27 cellular contexts compared by ENCODE assay signal in the genomic region with DNA sequence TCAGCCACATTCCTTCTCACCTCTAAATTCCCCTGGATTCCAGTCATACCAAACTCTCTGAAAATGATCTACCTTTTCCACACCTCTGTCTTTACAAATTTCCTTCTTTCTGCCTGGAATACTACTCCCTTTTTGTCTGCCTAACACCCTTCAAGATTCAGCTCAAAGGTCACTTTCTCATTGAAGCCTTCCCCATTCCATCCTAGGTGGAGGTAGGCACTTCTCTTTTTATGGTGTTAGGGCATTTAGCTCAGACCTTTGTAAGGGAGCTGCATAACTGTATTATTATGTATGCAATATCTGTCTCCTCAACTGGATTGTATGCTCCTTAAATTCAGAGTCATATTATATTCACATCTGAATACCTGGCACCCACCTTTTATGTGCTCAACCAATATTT.
"Had no signal": no experiment of that assay in that cellular context is flagged by ENCODE, and none has a peak within 500 bp of the region (broad histone marks: within the 10 kb centered on the region; RNA-seq: fewer than 3 reads in every experiment).

No MANE protein-coding gene starts in this region.

- H3K27ac ChIP-seq: neutrophil, pancreas, psoas muscle, right lobe of liver, sigmoid colon, stomach, thoracic aorta, thyroid gland, tibial nerve, upper lobe of left lung, vagina had no signal

- H3K27ac Mint-ChIP-seq: natural killer cell treated with Interleukin-12 subunit alpha and Interleukin-12 subunit beta and Interleukin-15 and Interleukin-18, amount 100 ng/mL, for 72 hours; nephron progenitor cell; progenitor cell of endocrine pancreas; stimulated activated effector memory CD8-positive, alpha-beta T cell treated with anti-CD3 and anti-CD28 coated beads, Interleukin-12 subunit alpha, Interleukin-12 subunit beta, amount 100 ng/mL, for 72 hours; stimulated activated naive B cell treated with anti-CD40 and anti-IgM and Interleukin-4, amounts not matched to agents 10 μg/mL and 1 μg/mL and 100 μg/mL, for 72 hours; stimulated activated naive CD8-positive, alpha-beta T cell treated with anti-CD3 and anti-CD28 coated beads, Interleukin-15, Interleukin-2, amounts not matched to agents 100 ng/mL and 50 ng/mL, for 24 hours had no signal

- H3K27me3 ChIP-seq: neutrophil, pancreas, right lobe of liver, sigmoid colon, stomach, thyroid gland, tibial nerve, upper lobe of left lung, vagina had no signal

- H3K36me3 ChIP-seq: neutrophil, pancreas, right lobe of liver, sigmoid colon, stomach, thoracic aorta, thyroid gland, tibial nerve, upper lobe of left lung, vagina had no signal

- H3K27me3 Mint-ChIP-seq: progenitor cell of endocrine pancreas had no signal

- H3K36me3 Mint-ChIP-seq: natural killer cell treated with Interleukin-12 subunit alpha and Interleukin-12 subunit beta and Interleukin-15 and Interleukin-18, amount 100 ng/mL, for 72 hours; stimulated activated effector memory CD8-positive, alpha-beta T cell treated with anti-CD3 and anti-CD28 coated beads, Interleukin-12 subunit alpha, Interleukin-12 subunit beta, amount 100 ng/mL, for 72 hours; stimulated activated naive B cell treated with anti-CD40 and anti-IgM and Interleukin-4, amounts not matched to agents 10 μg/mL and 1 μg/mL and 100 μg/mL, for 72 hours had no signal

- H3K4me1 ChIP-seq: pancreas, psoas muscle, right lobe of liver, sigmoid colon, stomach, thyroid gland, tibial nerve, upper lobe of left lung, vagina had no signal

- H3K9me3 ChIP-seq: pancreas, right lobe of liver, thoracic aorta, thyroid gland, vagina had no signal

- DNase-seq: nephron progenitor cell; nucleus accumbens; pancreas; psoas muscle; right cardiac atrium; right lobe of liver; sigmoid colon; small intestine; stimulated activated CD4-positive, alpha-beta T cell treated with anti-CD3 and anti-CD28 coated beads, Interleukin-15, amount 100 ng/mL, for 24 hours; stimulated activated CD4-positive, alpha-beta T cell treated with anti-CD3 and anti-CD28 coated beads, Interleukin-2, amount 100 ng/mL, for 24 hours; stimulated activated CD4-positive, alpha-beta T cell treated with anti-CD3 and anti-CD28 coated beads, Interleukin-2, amount 100 ng/mL, for 48 hours; stimulated activated CD4-positive, alpha-beta T cell treated with anti-CD3 and anti-CD28 coated beads, Interleukin-4, amount 100 ng/mL, for 24 hours; stimulated activated naive B cell treated with anti-CD40 and anti-IgM and Interleukin-4, amounts not matched to agents 10 μg/mL and 1 μg/mL and 100 μg/mL, for 72 hours; stimulated activated naive CD4-positive, alpha-beta T cell treated with Interleukin-2 at 50 U/mL for 16 hours; stomach; thyroid gland; trophoblast cell; upper lobe of left lung had no signal

- H3K4me3 ChIP-seq: pancreas, psoas muscle, right lobe of liver, sigmoid colon, stomach, thoracic aorta, thyroid gland, tibial nerve, upper lobe of left lung, vagina had no signal

- H3K4me1 Mint-ChIP-seq: nephron progenitor cell; stimulated activated effector memory CD8-positive, alpha-beta T cell treated with anti-CD3 and anti-CD28 coated beads, Interleukin-12 subunit alpha, Interleukin-12 subunit beta, amount 100 ng/mL, for 72 hours; stimulated activated naive B cell treated with anti-CD40 and anti-IgM and Interleukin-4, amounts not matched to agents 10 μg/mL and 1 μg/mL and 100 μg/mL, for 72 hours had no signal

- H3K4me3 Mint-ChIP-seq: natural killer cell treated with Interleukin-12 subunit alpha and Interleukin-12 subunit beta and Interleukin-15 and Interleukin-18, amount 100 ng/mL, for 72 hours; nephron progenitor cell; neural crest cell; stimulated activated effector memory CD8-positive, alpha-beta T cell treated with anti-CD3 and anti-CD28 coated beads, Interleukin-12 subunit alpha, Interleukin-12 subunit beta, amount 100 ng/mL, for 72 hours; stimulated activated naive B cell treated with anti-CD40 and anti-IgM and Interleukin-4, amounts not matched to agents 10 μg/mL and 1 μg/mL and 100 μg/mL, for 72 hours; stimulated activated naive CD8-positive, alpha-beta T cell treated with anti-CD3 and anti-CD28 coated beads, Interleukin-15, Interleukin-2, amounts not matched to agents 100 ng/mL and 50 ng/mL, for 24 hours had no signal

- H3K9me3 Mint-ChIP-seq: stimulated activated naive CD8-positive, alpha-beta T cell treated with anti-CD3 and anti-CD28 coated beads, Interleukin-15, Interleukin-2, amounts not matched to agents 100 ng/mL and 50 ng/mL, for 24 hours had no signal
